1 cellular context compared by ENCODE assay signal in the genomic region with DNA sequence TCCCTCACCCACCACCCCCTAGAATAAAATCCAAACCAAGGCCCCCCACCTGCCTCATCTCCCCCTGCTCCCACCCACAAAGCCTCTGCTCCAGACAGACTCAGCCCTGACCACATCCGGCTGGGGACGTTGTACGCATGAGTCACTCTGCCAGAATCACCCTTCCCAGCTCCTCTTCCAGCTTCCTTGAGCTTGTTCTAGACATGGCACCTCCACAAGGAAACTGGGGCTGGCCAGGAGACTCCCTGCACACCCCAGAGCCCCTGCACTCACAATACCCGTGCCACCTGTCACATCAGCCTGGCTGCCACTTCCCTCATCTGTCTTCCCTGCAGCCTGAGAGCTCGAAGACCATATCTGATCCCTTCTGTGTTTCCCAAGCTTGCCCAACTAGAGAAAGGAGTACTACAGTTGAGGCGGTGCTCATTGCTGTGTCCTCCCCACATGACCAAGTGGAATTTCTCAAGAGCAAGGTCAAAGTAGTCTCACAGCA.
TF ChIP-seq lines count a peak whose summit lies in the region.

No MANE protein-coding gene starts in this region.

TF ChIP-seq in HCT116, 20 proteins besides CTCF, POLR2A, EP300 and RAD21 (continued from another document):
- TF ChIP-seq, protein P1, sequence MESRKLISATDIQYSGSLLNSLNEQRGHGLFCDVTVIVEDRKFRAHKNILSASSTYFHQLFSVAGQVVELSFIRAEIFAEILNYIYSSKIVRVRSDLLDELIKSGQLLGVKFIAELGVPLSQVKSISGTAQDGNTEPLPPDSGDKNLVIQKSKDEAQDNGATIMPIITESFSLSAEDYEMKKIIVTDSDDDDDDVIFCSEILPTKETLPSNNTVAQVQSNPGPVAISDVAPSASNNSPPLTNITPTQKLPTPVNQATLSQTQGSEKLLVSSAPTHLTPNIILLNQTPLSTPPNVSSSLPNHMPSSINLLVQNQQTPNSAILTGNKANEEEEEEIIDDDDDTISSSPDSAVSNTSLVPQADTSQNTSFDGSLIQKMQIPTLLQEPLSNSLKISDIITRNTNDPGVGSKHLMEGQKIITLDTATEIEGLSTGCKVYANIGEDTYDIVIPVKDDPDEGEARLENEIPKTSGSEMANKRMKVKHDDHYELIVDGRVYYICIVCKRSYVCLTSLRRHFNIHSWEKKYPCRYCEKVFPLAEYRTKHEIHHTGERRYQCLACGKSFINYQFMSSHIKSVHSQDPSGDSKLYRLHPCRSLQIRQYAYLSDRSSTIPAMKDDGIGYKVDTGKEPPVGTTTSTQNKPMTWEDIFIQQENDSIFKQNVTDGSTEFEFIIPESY (IDR thresholded peaks at IDR 0.05; ENCODE audit: extremely low read depth, insufficient replicate concordance, low read length), result no peak
